Comparison of ENCODE assay signal across 25 cellular contexts in the genomic region with DNA sequence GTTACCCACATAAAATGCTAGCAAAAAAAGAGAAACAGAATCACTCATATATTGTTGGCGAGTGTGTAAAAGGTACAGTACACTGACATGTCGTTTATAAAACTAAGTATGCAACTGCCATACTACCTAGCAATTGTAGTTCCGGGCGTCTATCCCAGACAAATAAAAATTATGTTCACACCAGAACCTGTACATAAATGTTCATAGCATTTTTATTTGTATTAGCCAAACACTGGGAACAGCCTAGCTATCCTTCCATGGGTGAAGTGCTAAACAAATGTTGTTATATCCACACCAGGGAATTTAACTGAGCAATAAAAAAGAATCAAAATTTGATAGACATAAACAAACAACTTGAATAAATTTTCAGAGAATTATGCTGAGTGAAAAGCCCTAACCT. TPM values are rescaled to one million over a fixed set of nuclear protein-coding genes. Genes with fewer than 3 reads are reported as not detected.
"Had no signal": no experiment of that assay in that cellular context is flagged by ENCODE, and none has a peak within 500 bp of the region (broad histone marks: within the 10 kb centered on the region; RNA-seq: fewer than 3 reads in every experiment).

No MANE protein-coding gene starts in this region.

- H3K4me3 Mint-ChIP-seq: activated naive CD4-positive, alpha-beta T cell treated with anti-CD3 and anti-CD28 coated beads, Interleukin-2, amount 10 ng/mL, durations not matched to agents 7 days and 5 days; endodermal cell; natural killer cell; stimulated activated effector memory CD8-positive, alpha-beta T cell treated with anti-CD3 and anti-CD28 coated beads, Interleukin-12 subunit alpha, Interleukin-12 subunit beta, amount 100 ng/mL, for 72 hours had no signal

- ATAC-seq: foreskin keratinocyte; left lobe of liver; natural killer cell; right lobe of liver; stimulated activated effector memory CD8-positive, alpha-beta T cell treated with anti-CD3 and anti-CD28 coated beads, Interleukin-12 subunit alpha, Interleukin-12 subunit beta, amount 100 ng/mL, for 72 hours had no signal

- H3K4me1 Mint-ChIP-seq: activated naive CD4-positive, alpha-beta T cell treated with anti-CD3 and anti-CD28 coated beads, Interleukin-2, amount 10 ng/mL, durations not matched to agents 7 days and 5 days; endodermal cell; natural killer cell; stimulated activated effector memory CD8-positive, alpha-beta T cell treated with anti-CD3 and anti-CD28 coated beads, Interleukin-12 subunit alpha, Interleukin-12 subunit beta, amount 100 ng/mL, for 72 hours had no signal

- H3K4me1 ChIP-seq: foreskin keratinocyte, pancreas, right lobe of liver, upper lobe of left lung had no signal

- H3K9me3 Mint-ChIP-seq: endodermal cell had no signal

- H3K27me3 ChIP-seq: brain microvascular endothelial cell, dorsolateral prefrontal cortex, foreskin keratinocyte, neutrophil, pancreas, right lobe of liver, upper lobe of left lung had no signal

- H3K4me3 ChIP-seq: dorsolateral prefrontal cortex, lung, pancreas, right lobe of liver, thoracic aorta, upper lobe of left lung had no signal

- H3K27ac Mint-ChIP-seq: activated naive CD4-positive, alpha-beta T cell treated with anti-CD3 and anti-CD28 coated beads, Interleukin-2, amount 10 ng/mL, durations not matched to agents 7 days and 5 days; endodermal cell; natural killer cell; stimulated activated effector memory CD8-positive, alpha-beta T cell treated with anti-CD3 and anti-CD28 coated beads, Interleukin-12 subunit alpha, Interleukin-12 subunit beta, amount 100 ng/mL, for 72 hours had no signal

- DNase-seq: activated CD4-positive, alpha-beta T cell treated with anti-CD3 and anti-CD28 coated beads, Interleukin-2, amount 50 U/mL, for 1 hour; activated CD8-positive, alpha-beta memory T cell treated with anti-CD3 and anti-CD28 coated beads, Interleukin-2, amount 50 U/mL, for 4 hours; activated effector memory CD4-positive, alpha-beta T cell treated with Interleukin-2 at 50 U/mL for 16 hours; activated naive CD4-positive, alpha-beta T cell treated with anti-CD3 and anti-CD28 coated beads, Interleukin-2, amount 10 ng/mL, durations not matched to agents 7 days and 5 days; activated T-cell treated with anti-CD3 and anti-CD28 coated beads, Interleukin-2, amount 50 U/mL, for 48 hours; aorta; brain microvascular endothelial cell; central memory CD4-positive, alpha-beta T cell; dorsolateral prefrontal cortex; endodermal cell; foreskin keratinocyte; glutamatergic neuron; kidney; natural killer cell; pancreas; right lobe of liver; small intestine; stimulated activated CD4-positive, alpha-beta T cell treated with anti-CD3 and anti-CD28 coated beads, Interleukin-15, amount 100 ng/mL, for 24 hours; stimulated activated CD4-positive, alpha-beta T cell treated with anti-CD3 and anti-CD28 coated beads, Interleukin-4, amount 100 ng/mL, for 1 hour; upper lobe of left lung had no signal

- H3K36me3 ChIP-seq: brain microvascular endothelial cell, neutrophil, pancreas, right lobe of liver, thoracic aorta, upper lobe of left lung had no signal

- H3K27me3 Mint-ChIP-seq: activated naive CD4-positive, alpha-beta T cell treated with anti-CD3 and anti-CD28 coated beads, Interleukin-2, amount 10 ng/mL, durations not matched to agents 7 days and 5 days had no signal

- H3K27ac ChIP-seq: brain microvascular endothelial cell, dorsolateral prefrontal cortex, foreskin keratinocyte, neutrophil, pancreas, right lobe of liver, thoracic aorta, upper lobe of left lung had no signal

- H3K36me3 Mint-ChIP-seq: activated naive CD4-positive, alpha-beta T cell treated with anti-CD3 and anti-CD28 coated beads, Interleukin-2, amount 10 ng/mL, durations not matched to agents 7 days and 5 days; stimulated activated effector memory CD8-positive, alpha-beta T cell treated with anti-CD3 and anti-CD28 coated beads, Interleukin-12 subunit alpha, Interleukin-12 subunit beta, amount 100 ng/mL, for 72 hours had no signal

- H3K9me3 ChIP-seq: neutrophil, pancreas, right lobe of liver, thoracic aorta, upper lobe of left lung had no signal

RNA-seq across cellular contexts. Expression of a gene that starts 28.9 kb away (rescaled TPM):
- total RNA-seq: natural killer cell had no signal
